Comparison of ENCODE assay signal across 8 cellular contexts in genomic region chr9:124940894-124941688, GRCh38. TPM values are rescaled to one million over a fixed set of nuclear protein-coding genes. Genes with fewer than 3 reads are reported as not detected.
DNase-seq lines count a peak whose midpoint lies in the region; ATAC-seq and TF ChIP-seq lines count a peak whose summit lies in the region.

GOLGA1 (minus strand) TSS chr9:124941083; CDS start chr9:124938711, 2,372 bp downstream.

- POLR2A ChIA-PET in BJ (lab: Charles Lee): interaction anchor here (0.6 kb wide), 1 partner anchor 58 kb away, joined by 7 read pairs; no protein-coding TSS in a partner anchor

- H3K27me3 ChIP-seq in BJ (ENCODE audit: control insufficient read depth, insufficient read depth, low read length): no peaks in the 10 kb centered on the region
- no peaks in the 10 kb centered on the region for H3K27me3 ChIP-seq in colonic mucosa
- H3K27me3 ChIP-seq in layer of hippocampus (ENCODE audit: control insufficient read depth, insufficient read depth, low read length): no peaks in the 10 kb centered on the region

- H3K27ac ChIP-seq in colonic mucosa (peak within 1 kb of the TSS; percentile 98), layer of hippocampus (ENCODE audit: low read depth, low read length) (peak within 1 kb of the TSS; percentile 93)

- peak within 1 kb of the TSS; percentile 95 for H3K4me3 Mint-ChIP-seq in activated CD4-positive, alpha-beta T cell treated with anti-CD3 and anti-CD28 coated beads, Interleukin-2, amount 10 ng/mL, durations not matched to agents 24 days and 14 days

- intact Hi-C loops in activated CD4-positive, alpha-beta T cell treated with anti-CD3 and anti-CD28 coated beads, Interleukin-2, amount 10 ng/mL, durations not matched to agents 24 days and 14 days (cut with micrococcal nuclease): loop anchor here (1.0 to 5.0 kb wide), 7 partner anchors 71 to 431 kb away; partner anchors contain the start of genes HSPA5, NR6A1, PPP6C and SCAI
- intact Hi-C loops in colonic mucosa (cut with DNase I): no loop called here

- H3K36me3 ChIP-seq in BJ (ENCODE audit: control insufficient read depth, insufficient read depth, low read length) (peaks cover 2% of the 10 kb centered on the region), colonic mucosa (no peaks in the 10 kb centered on the region)

- H3K4me1 Mint-ChIP-seq in activated CD4-positive, alpha-beta T cell treated with anti-CD3 and anti-CD28 coated beads, Interleukin-2, amount 10 ng/mL, durations not matched to agents 24 days and 14 days: peaks cover 21% of the 10 kb centered on the region

- peak within 1 kb of the TSS; percentile 97 for H3K9ac ChIP-seq in colonic mucosa (ENCODE audit: low read depth in 2 of 2, low read length in 2 of 2)

- peak; percentile 66 for DNase-seq in BJ (ENCODE audit: low read depth)
- peak; percentile 76 for DNase-seq in GM19240 (ENCODE audit: insufficient read length, low spot score)
- peak; percentile 83 for DNase-seq in NCI-H524 treated with DMSO at 0.1 percent for 48 hours (lab: John Stamatoyannopoulos, UW)
- peak; percentile 98 for DNase-seq in activated CD4-positive, alpha-beta T cell treated with anti-CD3 and anti-CD28 coated beads, Interleukin-2, amount 10 ng/mL, durations not matched to agents 24 days and 14 days
- DNase-seq in colonic mucosa: peak; percentile 96
- peak; percentile 73 to 92 (median 86) for DNase-seq in stimulated activated CD4-positive, alpha-beta T cell treated with anti-CD3 and anti-CD28 coated beads, Interleukin-1b, Interleukin-23, amount 100 ng/mL, for 24 hours (ENCODE audit: low read depth in 4 of 4, low spot score in 1 of 4)

- H3K9me3 Mint-ChIP-seq in activated CD4-positive, alpha-beta T cell treated with anti-CD3 and anti-CD28 coated beads, Interleukin-2, amount 10 ng/mL, durations not matched to agents 24 days and 14 days: no peaks in the 10 kb centered on the region

- H3K36me3 Mint-ChIP-seq in activated CD4-positive, alpha-beta T cell treated with anti-CD3 and anti-CD28 coated beads, Interleukin-2, amount 10 ng/mL, durations not matched to agents 24 days and 14 days (ENCODE audit: low read depth): peaks cover 10% of the 10 kb centered on the region

- H3K9me3 ChIP-seq in colonic mucosa: no peaks in the 10 kb centered on the region

- TF ChIP-seq CTCF in BJ (IDR thresholded peaks at IDR 0.05; ENCODE audit: insufficient read depth, low read depth, low read length) (no peak), colonic mucosa (IDR thresholded peaks at IDR 0.05) (no peak)

- no peaks in the 10 kb centered on the region for H3K4me1 ChIP-seq in colonic mucosa

- peak within 1 kb of the TSS; percentile 56 for H3K4me3 ChIP-seq in BJ (ENCODE audit: low read depth, low read length)
- H3K4me3 ChIP-seq in colonic mucosa: peak within 1 kb of the TSS; percentile 58

- H3K27ac Mint-ChIP-seq in activated CD4-positive, alpha-beta T cell treated with anti-CD3 and anti-CD28 coated beads, Interleukin-2, amount 10 ng/mL, durations not matched to agents 24 days and 14 days: peak within 1 kb of the TSS; percentile 99

- CTCF ChIA-PET in BJ (lab: Yijun Ruan, JAX): interaction anchor here (0.6 to 1.0 kb wide), 5 partner anchors 10 to 244 kb away, joined by 3 to 5 read pairs (median 3); partner anchors contain the start of gene SCAI

- ATAC-seq in HG03457 (IDR thresholded peaks at IDR 0.05; ENCODE audit: unreplicated experiment): peak; percentile 68

- H3K27me3 Mint-ChIP-seq in activated CD4-positive, alpha-beta T cell treated with anti-CD3 and anti-CD28 coated beads, Interleukin-2, amount 10 ng/mL, durations not matched to agents 24 days and 14 days: no peaks in the 10 kb centered on the region

RNA-seq across cellular contexts. Expression of gene GOLGA1, which starts in this region (rescaled TPM):
- 10.8 and 12.4 TPM in 2 replicates for polyA plus RNA-seq in BJ (2011; rRNA removed)
- 5.4 and 8.8 TPM in 2 replicates for polyA minus RNA-seq in BJ (2011; rRNA and poly(A)+ RNA removed)
- total RNA-seq in activated CD4-positive, alpha-beta T cell treated with anti-CD3 and anti-CD28 coated beads, Interleukin-2, amount 10 ng/mL, durations not matched to agents 24 days and 14 days: 17.3 and 19.3 TPM in 2 replicates
- 10 to 100 TPM; 19.1 to 23.2 TPM for total RNA-seq in colonic mucosa

Comparison
In these comparisons a context has a peak if more than half of its experiments do, and no peak if none do; other contexts are left out.
1. Peak in every context shown above with its lines: DNase-seq, ATAC-seq, H3K4me3 ChIP-seq and H3K27ac ChIP-seq.